ENCODE assay signal across 21 cellular contexts in the genomic region with DNA sequence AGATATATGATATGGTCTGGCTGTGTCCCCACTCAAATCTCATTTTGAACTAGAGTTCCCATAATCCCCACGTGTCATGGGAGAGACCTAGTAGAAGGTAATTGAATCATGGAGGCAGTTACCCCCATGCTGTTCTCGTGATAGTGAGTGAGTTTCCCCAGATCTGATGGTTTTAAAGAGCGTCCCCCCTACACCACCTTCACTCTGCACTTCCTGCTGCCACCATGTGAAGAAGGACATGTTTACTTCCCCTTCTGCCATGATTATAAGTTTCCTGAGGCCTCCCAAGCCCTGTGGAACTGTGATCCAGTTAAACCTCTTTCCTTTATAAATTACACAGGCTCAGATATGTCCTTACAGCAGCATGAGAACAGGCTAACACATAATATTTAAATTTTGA. TPM values are rescaled to one million over a fixed set of nuclear protein-coding genes. Genes with fewer than 3 reads are reported as not detected.
DNase-seq lines count a peak whose midpoint lies in the region; ATAC-seq, FAIRE-seq and TF ChIP-seq lines count a peak whose summit lies in the region.
"Had no signal": no experiment of that assay in that cellular context is flagged by ENCODE, and none has a peak within 500 bp of the region (broad histone marks: within the 10 kb centered on the region; RNA-seq: fewer than 3 reads in every experiment).

No MANE protein-coding gene starts in this region.

- CTCF ChIA-PET in A549 (lab: Yijun Ruan, JAX) (interaction anchor here (0.7 to 2.4 kb wide), 6 partner anchors 16 to 903 kb away, joined by 3 to 18 read pairs (median 6); a partner anchor contains a TSS), PC-9 (lab: Charles Lee) (interaction anchor here (0.6 kb wide), 1 partner anchor 97 kb away, joined by 3 read pairs; no protein-coding TSS in a partner anchor)

- no peak overlapping the region for H3K9ac ChIP-seq in SK-N-MC (ENCODE audit: insufficient read length)

- H3K4me1 ChIP-seq in A549 (peaks cover 37% of the 10 kb centered on the region), mesodermal cell (ENCODE audit: control insufficient read depth, insufficient read depth, low read length, poor library complexity, severe bottlenecking) (peaks cover 20% of the 10 kb centered on the region), PC-9 (replicated peaks; ENCODE audit: insufficient read depth) (peaks cover 32% of the 10 kb centered on the region)

- TF ChIP-seq RAD21 in A549 (conservative IDR thresholded peaks at IDR 0.05 in 1 of 2, IDR thresholded peaks at IDR 0.05 in 1 of 2), result no peak

- H3K4me3 ChIP-seq in A549, result no peak overlapping the region
- H3K4me3 ChIP-seq in SK-N-MC, result no peak overlapping the region
- H3K4me3 ChIP-seq in mesodermal cell (ENCODE audit: extremely low read depth, insufficient read depth, low read length, poor library complexity, severe bottlenecking), result no peak overlapping the region
- H3K4me3 ChIP-seq in PC-9, result no peak overlapping the region
- H3K4me3 ChIP-seq: Peyer's patch, skin epidermis had no signal

- H3K36me3 ChIP-seq in SK-N-MC (ENCODE audit: insufficient read depth, low read length) (no peaks in the 10 kb centered on the region), mesodermal cell (ENCODE audit: control insufficient read depth, insufficient read depth, low read length) (no peaks in the 10 kb centered on the region), PC-9 (ENCODE audit: low read depth) (no peaks in the 10 kb centered on the region)
- H3K36me3 ChIP-seq: Peyer's patch had no signal

- H3K79me2 ChIP-seq in PC-9 (ENCODE audit: low read depth), result no peaks in the 10 kb centered on the region

- H3K9me2 ChIP-seq in PC-9 (ENCODE audit: insufficient read depth), result no peaks in the 10 kb centered on the region

- intact Hi-C loops in PC-9 (cut with micrococcal nuclease; ENCODE audit: unreplicated experiment), result no loop called here

- FAIRE-seq in A549 (lab: Jason Lieb, UNC) (no peak), GM19239 (lab: Jason Lieb, UNC) (peak; percentile 40), HTR-8/SVneo (lab: Jason Lieb, UNC) (no peak)
- FAIRE-seq: colon, endometrium, urothelium cell line had no signal

- TF ChIP-seq CTCF in A549 (IDR thresholded peaks at IDR 0.05) (no peak), PC-9 (conservative IDR thresholded peaks at IDR 0.05) (no peak)

- H3K4me2 ChIP-seq in A549 (no peak overlapping the region; the same call in 2 of the 3 replicates), PC-9 (no peak overlapping the region)

- H3K9me3 ChIP-seq in A549 (no peaks in the 10 kb centered on the region), SK-N-MC (ENCODE audit: low read depth, low read length) (no peaks in the 10 kb centered on the region), mesodermal cell (ENCODE audit: control insufficient read depth, low read length) (no peaks in the 10 kb centered on the region), PC-9 (ENCODE audit: insufficient read depth, low read depth) (no peaks in the 10 kb centered on the region)
- H3K9me3 ChIP-seq: Peyer's patch had no signal

- no TSS peak for BruUV-seq in PC-9 (replicated peaks; lab: Mats Ljungman, UMichigan)

- no peak for TF ChIP-seq EP300 in A549 (IDR thresholded peaks at IDR 0.05)

- H4K20me1 ChIP-seq in PC-9 (ENCODE audit: insufficient read depth), result no peaks in the 10 kb centered on the region

- H3K27ac ChIP-seq in A549 (peak overlapping the region; percentile 33 to 78; a peak in 4 of 6 replicates), SK-N-MC (peak overlapping the region; percentile 75; the same call in 1 of the 2 replicates), mesodermal cell (ENCODE audit: low read depth, low read length, severe bottlenecking) (peak overlapping the region; percentile 83), PC-9 (no peak overlapping the region)
- H3K27ac ChIP-seq: Peyer's patch had no signal

- DNase-seq in A549 (ENCODE audit: low read depth in 1 of 2, low spot score in 1 of 2) (no peak), GM19239 (ENCODE audit: insufficient read length, low spot score) (no peak), SK-N-MC (ENCODE audit: low read depth, low spot score) (no peak), NCI-H1417 treated with DMSO at 0.1 percent for 48 hours (lab: John Stamatoyannopoulos, UW) (no peak), HTR-8/SVneo (ENCODE audit: insufficient read length, low spot score) (no peak), PC-9 (no peak)
- DNase-seq in activated CD4-positive, alpha-beta T cell treated with anti-CD3 and anti-CD28 coated beads for 48 hours, result no peak
- DNase-seq: ACHN; activated CD4-positive, alpha-beta T cell treated with anti-CD3 and anti-CD28 coated beads for 1 hour; activated naive CD8-positive, alpha-beta T cell treated with anti-CD3 and anti-CD28 coated beads, Interleukin-2, amount 10 ng/mL, durations not matched to agents 7 days and 5 days; CD4-positive, alpha-beta T cell; DMS153; NCI-H1436 treated with DMSO at 0.1 percent for 48 hours; NCI-H748 treated with DMSO at 0.1 percent for 48 hours; Peyer's patch; stimulated activated CD4-positive, alpha-beta T cell treated with anti-CD3 and anti-CD28 coated beads, Interleukin-4, amount 100 ng/mL, for 1 hour had no signal

- peaks cover 7% of the 10 kb centered on the region; the same call in 1 of the 2 replicates for H3F3A ChIP-seq in PC-9 (ENCODE audit: insufficient read depth, low read depth)

- 80% methylated on average over 3 of the region's 3 CpGs for WGBS in A549 (ENCODE audit: missing lambda C conversion rate)
- WGBS in mesodermal cell (ENCODE audit: insufficient coverage in 2 of 2), 2 experiments, result 80 to 100% methylated on average over 1 of the region's 3 CpGs

- no peaks in the 10 kb centered on the region for H3K27me3 ChIP-seq in PC-9 (ENCODE audit: insufficient read depth, low read depth)
- H3K27me3 ChIP-seq: Peyer's patch had no signal

- no peak overlapping the region for H2AFZ ChIP-seq in PC-9

- POLR2A ChIA-PET in A549 (lab: Yijun Ruan, JAX), result no interaction called here
- POLR2A ChIA-PET in PC-9 (lab: Charles Lee; ENCODE audit: unreplicated experiment), result interaction anchor here (0.7 kb wide), 1 partner anchor 39 kb away, joined by 17 read pairs; no protein-coding TSS in a partner anchor

- no peak for ATAC-seq in A549

- TF ChIP-seq POLR2A in A549 (IDR thresholded peaks at IDR 0.05; ENCODE audit: low read length), result no peak

TF ChIP-seq in A549, 52 proteins besides CTCF, POLR2A, EP300 and RAD21:
- TF ChIP-seq FOSB (CRISPR knock-in tag; IDR thresholded peaks at IDR 0.05) (no peak), ZNF302 (CRISPR knock-in tag; IDR thresholded peaks at IDR 0.05) (no peak), BHLHE40 (IDR thresholded peaks at IDR 0.05; ENCODE audit: low read depth, low read length) (no peak), HOXB5 (CRISPR knock-in tag; IDR thresholded peaks at IDR 0.05) (no peak), CBX2 (IDR thresholded peaks at IDR 0.05; ENCODE audit: borderline replicate concordance, low read depth) (no peak)
- TF ChIP-seq, protein P1, sequence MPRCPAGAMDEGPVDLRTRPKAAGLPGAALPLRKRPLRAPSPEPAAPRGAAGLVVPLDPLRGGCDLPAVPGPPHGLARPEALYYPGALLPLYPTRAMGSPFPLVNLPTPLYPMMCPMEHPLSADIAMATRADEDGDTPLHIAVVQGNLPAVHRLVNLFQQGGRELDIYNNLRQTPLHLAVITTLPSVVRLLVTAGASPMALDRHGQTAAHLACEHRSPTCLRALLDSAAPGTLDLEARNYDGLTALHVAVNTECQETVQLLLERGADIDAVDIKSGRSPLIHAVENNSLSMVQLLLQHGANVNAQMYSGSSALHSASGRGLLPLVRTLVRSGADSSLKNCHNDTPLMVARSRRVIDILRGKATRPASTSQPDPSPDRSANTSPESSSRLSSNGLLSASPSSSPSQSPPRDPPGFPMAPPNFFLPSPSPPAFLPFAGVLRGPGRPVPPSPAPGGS (IDR thresholded peaks at IDR 0.05), result no peak

RNA-seq across cellular contexts. Expression of a gene that starts 21.4 kb away (rescaled TPM):
- polyA plus RNA-seq in A549 (2011; rRNA removed) (28.0 and 31.1 TPM in 2 replicates), A549 (2017; fragmentation: RNase III; extraction: RNeasy Plus Mini Kit Qiagen cat#74134 plus additional on column Dnase treatment) (39.1 to 41.2 TPM (median 41.0 TPM) in 3 replicates)
- 7.8 and 11.0 TPM in 2 replicates for polyA plus RNA-seq in A549 (2012; cell fraction: cytosol; rRNA removed)
- polyA plus RNA-seq in A549 (2012; cell fraction: nucleus; rRNA removed), result 3.5 and 5.3 TPM in 2 replicates
- polyA minus RNA-seq in A549 (2011; rRNA and poly(A)+ RNA removed), result 15.9 and 18.7 TPM in 2 replicates
- polyA plus RNA-seq in mesodermal cell (2013, experiment 1 of 2), result 28.6 TPM
- 23.0 TPM for polyA plus RNA-seq in mesodermal cell (2013, experiment 2 of 2)
- 6.0 and 6.2 TPM in 2 replicates for total RNA-seq in PC-9 (2021)

RNA-seq across cellular contexts. Expression of a gene that starts 25.3 kb away (rescaled TPM):
- polyA plus RNA-seq in A549 (2011; rRNA removed) (29.3 and 35.2 TPM in 2 replicates), A549 (2017; fragmentation: RNase III; extraction: RNeasy Plus Mini Kit Qiagen cat#74134 plus additional on column Dnase treatment) (18.8 to 20.3 TPM (median 19.1 TPM) in 3 replicates)
- 7.8 and 9.8 TPM in 2 replicates for polyA plus RNA-seq in A549 (2012; cell fraction: cytosol; rRNA removed)
- 5.2 and 9.7 TPM in 2 replicates for polyA plus RNA-seq in A549 (2012; cell fraction: nucleus; rRNA removed)
- polyA minus RNA-seq in A549 (2011; rRNA and poly(A)+ RNA removed), result 27.0 and 28.0 TPM in 2 replicates
- polyA plus RNA-seq in mesodermal cell (2013, experiment 1 of 2), result 16.3 TPM
- polyA plus RNA-seq in mesodermal cell (2013, experiment 2 of 2), result 17.5 TPM
- 22.0 and 26.5 TPM in 2 replicates for total RNA-seq in PC-9 (2021)
